In genomic region chr20:44601801-44602204, GRCh38 we compare ENCODE assay signal across 10 cellular contexts. TPM values are rescaled to one million over a fixed set of nuclear protein-coding genes. Genes with fewer than 3 reads are reported as not detected.
DNase-seq lines count a peak whose midpoint lies in the region; ATAC-seq and TF ChIP-seq lines count a peak whose summit lies in the region.
"Had no signal": no experiment of that assay in that cellular context is flagged by ENCODE, and none has a peak within 500 bp of the region (broad histone marks: within the 10 kb centered on the region; RNA-seq: fewer than 3 reads in every experiment).

No MANE protein-coding gene starts in this region.

- H3K27ac ChIP-seq in RWPE2 (ENCODE audit: poor library complexity, severe bottlenecking), result no peak overlapping the region

- no peak for ATAC-seq in RWPE2 (ENCODE audit: low read depth)
- no peak for ATAC-seq in GM18873 (IDR thresholded peaks at IDR 0.05; ENCODE audit: low FRiP score, unreplicated experiment)
- no peak for ATAC-seq in HG03460 (IDR thresholded peaks at IDR 0.05; ENCODE audit: unreplicated experiment)
- ATAC-seq in HG02678 (IDR thresholded peaks at IDR 0.05; ENCODE audit: unreplicated experiment), result no peak
- ATAC-seq: HCT116 had no signal

- intact Hi-C loops in CD14-positive monocyte (cut with micrococcal nuclease), result loop anchor here in 1 of 2 donors (5.0 kb wide), 1 partner anchor 70 kb away; no protein-coding TSS in a partner anchor

- H3K4me1 ChIP-seq in RWPE2 (ENCODE audit: insufficient read depth, poor library complexity, severe bottlenecking), result peaks cover 3% of the 10 kb centered on the region

- DNase-seq in AG09319 (ENCODE audit: extremely low read depth, low read depth) (peak; percentile 71), RWPE2 (ENCODE audit: low spot score) (peak; percentile 49), fibroblast of villous mesenchyme (ENCODE audit: low read depth) (peak; percentile 79), pons (ENCODE audit: low spot score) (peak; percentile 80), CD14-positive monocyte (ENCODE audit: low spot score) (no peak)
- DNase-seq: NCI-H1417 treated with DMSO at 0.1 percent for 48 hours had no signal

- H3K27me3 Mint-ChIP-seq in CD14-positive monocyte (ENCODE audit: low read depth in 3 of 3), result peaks cover 0 to 3% (median 1%) of the 10 kb centered on the region in 3 donors

- no peak overlapping the region for H3K27ac Mint-ChIP-seq in CD14-positive monocyte

- no peaks in the 10 kb centered on the region for H3K9me3 ChIP-seq in RWPE2 (ENCODE audit: severe bottlenecking)

- TF ChIP-seq CTCF in AG09319 (IDR thresholded peaks at IDR 0.05; ENCODE audit: low read depth, low read length), result no peak
- TF ChIP-seq CTCF in RWPE2 (IDR thresholded peaks at IDR 0.05; ENCODE audit: poor library complexity, severe bottlenecking), result no peak
- no peak for TF ChIP-seq CTCF in fibroblast of villous mesenchyme (IDR thresholded peaks at IDR 0.05; ENCODE audit: insufficient read depth, low read depth, low read length)
- no peak for TF ChIP-seq CTCF in CD14-positive monocyte (IDR thresholded peaks at IDR 0.05)

- peaks cover 47% of the 10 kb centered on the region for H3K4me1 Mint-ChIP-seq in CD14-positive monocyte

- no peak overlapping the region for H3K4me3 ChIP-seq in RWPE2 (ENCODE audit: severe bottlenecking)
- no peak overlapping the region for H3K4me3 ChIP-seq in fibroblast of villous mesenchyme (ENCODE audit: low read depth, low read length)

- peaks cover 2 to 4% of the 10 kb centered on the region in 2 donors for H3K36me3 Mint-ChIP-seq in CD14-positive monocyte

- no peaks in the 10 kb centered on the region for H3K36me3 ChIP-seq in RWPE2 (ENCODE audit: low read depth)

- peaks cover 0 to 2% (median 0%) of the 10 kb centered on the region in 7 donors for H3K9me3 Mint-ChIP-seq in CD14-positive monocyte

- H3K27me3 ChIP-seq in RWPE2 (ENCODE audit: insufficient read depth, poor library complexity, severe bottlenecking), result no peaks in the 10 kb centered on the region

- H3K4me3 Mint-ChIP-seq in CD14-positive monocyte, result no peak overlapping the region

RNA-seq across cellular contexts. Expression of gene PKIG, which starts 19.4 kb away (rescaled TPM):
- total RNA-seq in fibroblast of villous mesenchyme, result 160 and 220 TPM in 2 replicates
- under 1 TPM; 0.67 to 0.84 TPM for polyA plus RNA-seq in CD14-positive monocyte

RNA-seq across cellular contexts. Expression of gene ADA, which starts 49.7 kb away (rescaled TPM):
- total RNA-seq in fibroblast of villous mesenchyme, result 6.4 and 10.4 TPM in 2 replicates
- 10 to 100 TPM; 11.1 to 15.6 TPM for polyA plus RNA-seq in CD14-positive monocyte
